ENCODE assay signal across 8 cellular contexts in genomic region chr3:127890651-127891290, GRCh38. TPM values are rescaled to one million over a fixed set of nuclear protein-coding genes. Genes with fewer than 3 reads are reported as not detected.
DNase-seq lines count a peak whose midpoint lies in the region; ATAC-seq, FAIRE-seq and TF ChIP-seq lines count a peak whose summit lies in the region.
"Not testable (repeated sequence)": the region's sequence is repeated elsewhere in the genome, so short reads cannot be mapped to it uniquely, and the experiment has no call there.

No MANE protein-coding gene starts in this region.

- not testable (repeated sequence) for H3K27me3 Mint-ChIP-seq in astrocyte (ENCODE audit: low read depth, unreplicated experiment); nephron progenitor cell (ENCODE audit: low read depth, poor library complexity)

- DNase-seq in D721Med (ENCODE audit: insufficient read length, low spot score), result not testable (repeated sequence)
- DNase-seq in HFF-Myc (ENCODE audit: extremely low read depth, low read depth) (peak; percentile 35), astrocyte (ENCODE audit: low read depth) (peak; percentile 48), nephron progenitor cell (peak; percentile 47)
- DNase-seq in activated CD4-positive, alpha-beta T cell treated with anti-CD3 and anti-CD28 coated beads, Interleukin-2, amount 50 U/mL, for 48 hours, result peak; percentile 16 to 50
- DNase-seq in stimulated activated naive CD4-positive, alpha-beta T cell treated with Interleukin-2 at 50 U/mL for 16 hours (lab: John Stamatoyannopoulos, UW), result peak; percentile 6

- H3K79me2 ChIP-seq in OCI-LY1 (ENCODE audit: insufficient read depth, low read length); astrocyte (ENCODE audit: insufficient read depth, low read length): not testable (repeated sequence)

- not testable (repeated sequence) for H3K4me2 ChIP-seq in OCI-LY1 (ENCODE audit: low read length); astrocyte (ENCODE audit: low read length)

- H3K36me3 ChIP-seq in OCI-LY1 (ENCODE audit: insufficient read depth, low read length); astrocyte (ENCODE audit: insufficient read depth, low read length): not testable (repeated sequence)

- not testable (repeated sequence) for H3K9me3 ChIP-seq in OCI-LY1 (ENCODE audit: low read length)
- H3K9me3 ChIP-seq in astrocyte (ENCODE audit: insufficient read depth, low read depth, low read length), result peaks cover 15% of the 10 kb centered on the region

- not testable (repeated sequence) for H2AFZ ChIP-seq in OCI-LY1 (ENCODE audit: low read length); astrocyte (ENCODE audit: low read depth, low read length)

- H3K9me2 ChIP-seq in OCI-LY1 (ENCODE audit: low read depth, low read length), result not testable (repeated sequence)

- FAIRE-seq in D721Med (lab: Jason Lieb, UNC); astrocyte (lab: Jason Lieb, UNC): not testable (repeated sequence)

- peak; percentile 75 for ATAC-seq in esophagus mucosa

- not testable (repeated sequence) for H3K4me3 ChIP-seq in HFF-Myc (replicated peaks; ENCODE audit: low read depth, low read length); OCI-LY1 (ENCODE audit: low read depth, low read length, poor library complexity, severe bottlenecking); astrocyte (ENCODE audit: insufficient read depth, low read depth, low read length)

- H3K27ac Mint-ChIP-seq in astrocyte (ENCODE audit: unreplicated experiment), result peak overlapping the region; percentile 29
- H3K27ac Mint-ChIP-seq in nephron progenitor cell, result not testable (repeated sequence)

- not testable (repeated sequence) for H3K9ac ChIP-seq in OCI-LY1 (ENCODE audit: low read length); astrocyte (ENCODE audit: low read length)

- H3K4me1 ChIP-seq in OCI-LY1 (ENCODE audit: insufficient read depth, low read length, severe bottlenecking), result not testable (repeated sequence)
- H3K4me1 ChIP-seq in astrocyte (ENCODE audit: insufficient read depth, low read length), result peaks cover 30% of the 10 kb centered on the region

- not testable (repeated sequence) for H3K4me3 Mint-ChIP-seq in astrocyte (ENCODE audit: unreplicated experiment); nephron progenitor cell

- H3K27ac ChIP-seq in OCI-LY1 (ENCODE audit: low read depth, low read length, poor library complexity, severe bottlenecking); astrocyte (ENCODE audit: low read depth, low read length): not testable (repeated sequence)

- TF ChIP-seq CTCF in D721Med (IDR thresholded peaks at IDR 0.05; ENCODE audit: insufficient read depth, missing control alignments) (peak; percentile 37), HFF-Myc (IDR thresholded peaks at IDR 0.05; ENCODE audit: low read depth, low read length, missing control alignments) (peak; percentile 13), OCI-LY1 (IDR thresholded peaks at IDR 0.05; ENCODE audit: low read length) (peak; percentile 50), nephron progenitor cell (IDR thresholded peaks at IDR 0.05) (peak; percentile 48)
- TF ChIP-seq CTCF in astrocyte (IDR thresholded peaks at IDR 0.05; ENCODE audit: insufficient read depth, low read depth, low read length), result not testable (repeated sequence)

- H3F3A ChIP-seq in OCI-LY1 (ENCODE audit: insufficient read depth, low read length), result not testable (repeated sequence)

- H3K9me3 Mint-ChIP-seq in astrocyte (ENCODE audit: unreplicated experiment), result peaks cover 19% of the 10 kb centered on the region
- H3K9me3 Mint-ChIP-seq in nephron progenitor cell, result peaks cover 25% of the 10 kb centered on the region

- H3K36me3 Mint-ChIP-seq in astrocyte (ENCODE audit: low read depth, unreplicated experiment); nephron progenitor cell (ENCODE audit: low read depth): not testable (repeated sequence)

- H3K4me1 Mint-ChIP-seq in astrocyte (ENCODE audit: low read depth, unreplicated experiment) (peaks cover 22% of the 10 kb centered on the region), nephron progenitor cell (peaks cover 54% of the 10 kb centered on the region)

- not testable (repeated sequence) for H3K27me3 ChIP-seq in OCI-LY1 (ENCODE audit: insufficient read depth, low read length); astrocyte (ENCODE audit: insufficient read depth, low read length)

- not testable (repeated sequence) for H4K20me1 ChIP-seq in OCI-LY1 (ENCODE audit: insufficient read depth, low read length); astrocyte (ENCODE audit: insufficient read depth, low read length)

RNA-seq across cellular contexts. Expression of gene KBTBD12, which starts 24.3 kb away (rescaled TPM):
- total RNA-seq in astrocyte (not detected in 2 replicates), esophagus mucosa (not detected)
